ENCODE assay signal across 21 cellular contexts in the genomic region with DNA sequence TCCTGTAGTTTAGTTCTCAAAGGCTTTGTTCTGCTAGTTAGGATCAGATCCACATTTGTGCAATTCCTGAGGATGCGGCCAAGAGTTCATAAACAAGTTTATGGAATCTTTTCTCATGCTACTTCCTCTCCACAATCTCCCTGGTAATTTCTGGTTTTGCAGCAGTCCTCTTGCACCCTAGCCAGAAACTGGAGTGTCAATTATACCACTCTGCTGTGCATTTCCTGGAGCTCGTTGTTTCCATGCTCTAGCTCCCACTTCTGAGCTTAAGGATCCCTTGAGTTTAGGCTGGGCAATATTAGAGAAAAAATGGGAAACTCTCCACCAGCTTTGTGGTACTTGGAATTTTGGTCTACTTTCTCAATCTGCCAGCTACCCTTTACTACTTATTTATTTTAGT.
"Had no signal": no experiment of that assay in that cellular context is flagged by ENCODE, and none has a peak within 500 bp of the region (broad histone marks: within the 10 kb centered on the region; RNA-seq: fewer than 3 reads in every experiment).

No MANE protein-coding gene starts in this region.

- H3K36me3 ChIP-seq: right atrium auricular region had no signal

- H3K9me3 Mint-ChIP-seq: activated CD8-positive, alpha-beta T cell treated with anti-CD3 and anti-CD28 coated beads for 36 hours had no signal

- H3K27ac Mint-ChIP-seq: activated B cell treated with CpG ODN at 0.5 μM for 24 hours; activated CD8-positive, alpha-beta T cell treated with anti-CD3 and anti-CD28 coated beads for 36 hours; activated naive CD4-positive, alpha-beta T cell treated with anti-CD3 and anti-CD28 coated beads, Interleukin-2, amount 50 U/mL, for 72 hours; nephron; progenitor cell of endocrine pancreas had no signal

- H3K4me1 Mint-ChIP-seq: nephron had no signal

- H3K4me3 Mint-ChIP-seq: activated B cell treated with CpG ODN at 0.5 μM for 24 hours; activated CD8-positive, alpha-beta T cell treated with anti-CD3 and anti-CD28 coated beads for 36 hours; nephron had no signal

- H3K4me3 ChIP-seq: right atrium auricular region had no signal

- H3K27me3 ChIP-seq: right atrium auricular region had no signal

- H3K27me3 Mint-ChIP-seq: activated B cell treated with CpG ODN at 0.5 μM for 24 hours, progenitor cell of endocrine pancreas had no signal

- ATAC-seq: activated CD8-positive, alpha-beta T cell treated with anti-CD3 and anti-CD28 coated beads for 36 hours; activated naive CD4-positive, alpha-beta T cell treated with anti-CD3 and anti-CD28 coated beads, Interleukin-2, amount 50 U/mL, for 72 hours; esophagus mucosa; left lobe of liver had no signal

- DNase-seq: activated B cell treated with CpG ODN at 0.5 μM for 24 hours; activated CD4-positive, alpha-beta T cell treated with anti-CD3 and anti-CD28 coated beads for 48 hours; activated CD8-positive, alpha-beta memory T cell treated with anti-CD3 and anti-CD28 coated beads, Interleukin-2, amount 50 U/mL, for 4 hours; activated CD8-positive, alpha-beta T cell treated with anti-CD3 and anti-CD28 coated beads for 36 hours; activated gamma-delta T cell; activated T-cell treated with anti-CD3 and anti-CD28 coated beads, Interleukin-2, amount 50 U/mL, for 48 hours; amniotic stem cell; caudate nucleus; mesendoderm; occipital lobe; stimulated activated CD4-positive, alpha-beta T cell treated with anti-CD3 and anti-CD28 coated beads, Interleukin-4, amount 100 ng/mL, for 4 hours; stimulated activated CD8-positive, alpha-beta memory T cell treated with anti-CD3 and anti-CD28 coated beads, Interleukin-4, amount 100 ng/mL, for 48 hours; stimulated activated naive CD4-positive, alpha-beta T cell treated with Interleukin-2 at 50 U/mL for 16 hours; T-helper 2 cell; trophoblast cell had no signal

- H3K4me1 ChIP-seq: right atrium auricular region had no signal

- H3K27ac ChIP-seq: right atrium auricular region had no signal
